8 cellular contexts compared by ENCODE assay signal in genomic region chr20:57748601-57749130, GRCh38. TPM values are rescaled to one million over a fixed set of nuclear protein-coding genes. Genes with fewer than 3 reads are reported as not detected.
DNase-seq lines count a peak whose midpoint lies in the region; ATAC-seq and TF ChIP-seq lines count a peak whose summit lies in the region.

No MANE protein-coding gene starts in this region.

- H3K36me3 Mint-ChIP-seq in activated naive CD8-positive, alpha-beta T cell, result peaks cover 4% of the 10 kb centered on the region

- H3K36me3 ChIP-seq in heart left ventricle, result no peaks in the 10 kb centered on the region
- H3K36me3 ChIP-seq in rectal smooth muscle tissue (ENCODE audit: control insufficient read depth, insufficient read depth, low read length), result no peaks in the 10 kb centered on the region
- no peaks in the 10 kb centered on the region for H3K36me3 ChIP-seq in uterus

- H3K27me3 ChIP-seq in heart left ventricle, result no peaks in the 10 kb centered on the region
- no peaks in the 10 kb centered on the region for H3K27me3 ChIP-seq in rectal smooth muscle tissue (ENCODE audit: control insufficient read depth, insufficient read depth, low read length)
- H3K27me3 ChIP-seq in uterus, result no peaks in the 10 kb centered on the region

- TF ChIP-seq RAD21 in Ishikawa (IDR thresholded peaks at IDR 0.05; ENCODE audit: low read depth), result no peak

- no peak for TF ChIP-seq EP300 in Ishikawa (IDR thresholded peaks at IDR 0.05; ENCODE audit: borderline replicate concordance)

- peak overlapping the region in 10 of 12 donors; percentile 6 to 49 (median 42) for H3K4me3 ChIP-seq in heart left ventricle
- peak overlapping the region; percentile 59 for H3K4me3 ChIP-seq in rectal smooth muscle tissue (ENCODE audit: low read length)
- H3K4me3 ChIP-seq in uterus, result peak overlapping the region; percentile 29 to 39

- DNase-seq in GM03348 (ENCODE audit: low spot score) (peak; percentile 93), SK-N-DZ (ENCODE audit: low spot score) (peak; percentile 35), heart left ventricle (peak; percentile 86 to 93 (median 88)), uterus (peak; percentile 72 to 73)

- 1 to 8% (median 3%) methylated on average over 12 to 29 of the region's 29 CpGs for WGBS in heart left ventricle, 4 donors

- H3K27me3 Mint-ChIP-seq in activated naive CD8-positive, alpha-beta T cell, result peaks cover 9% of the 10 kb centered on the region

- TF ChIP-seq CTCF in heart left ventricle (IDR thresholded peaks at IDR 0.05), result peak in 1 of 12 donors; percentile 30
- no peak for TF ChIP-seq CTCF in uterus (IDR thresholded peaks at IDR 0.05)

- no peak overlapping the region for H3K27ac Mint-ChIP-seq in activated naive CD8-positive, alpha-beta T cell

- H3K27ac ChIP-seq in heart left ventricle (peak overlapping the region; percentile 1 to 92 (median 84)), rectal smooth muscle tissue (ENCODE audit: low read depth, low read length) (peak overlapping the region; percentile 56), uterus (peak overlapping the region; percentile 78 to 80)

- H3K9me3 Mint-ChIP-seq in activated naive CD8-positive, alpha-beta T cell (ENCODE audit: low read depth), result no peaks in the 10 kb centered on the region

- H3K9me3 ChIP-seq in heart left ventricle, result peaks cover 0 to 6% (median 0%) of the 10 kb centered on the region in 12 donors
- no peaks in the 10 kb centered on the region for H3K9me3 ChIP-seq in uterus

- H3K9ac ChIP-seq in rectal smooth muscle tissue (ENCODE audit: low read length), result no peak overlapping the region

- intact Hi-C loops in heart left ventricle (cut with DNase I), result loop anchor here in 5 of 10 donors (2.0 to 5.0 kb wide), 4 partner anchors 36 to 91 kb away; partner anchors contain the start of gene PMEPA1 (in 3 of the 5)
- intact Hi-C loops in uterus (cut with DNase I; ENCODE audit: low total_unique reads), result no loop called here

- H3K4me1 Mint-ChIP-seq in activated naive CD8-positive, alpha-beta T cell (ENCODE audit: low read depth), result peaks cover 13% of the 10 kb centered on the region

- H3K4me1 ChIP-seq in heart left ventricle, result peaks cover 9 to 34% (median 29%) of the 10 kb centered on the region in 12 donors
- H3K4me1 ChIP-seq in rectal smooth muscle tissue (ENCODE audit: control insufficient read depth, insufficient read depth, low read length), result peaks cover 5% of the 10 kb centered on the region
- peaks cover 0 to 19% of the 10 kb centered on the region in 2 donors for H3K4me1 ChIP-seq in uterus

- H3K4me3 Mint-ChIP-seq in activated naive CD8-positive, alpha-beta T cell, result peak overlapping the region; percentile 76

- peak; percentile 82 to 92 (median 88) for ATAC-seq in heart left ventricle
- ATAC-seq in GM18498 (IDR thresholded peaks at IDR 0.05; ENCODE audit: unreplicated experiment), result no peak

- TF ChIP-seq POLR2A in heart left ventricle (IDR thresholded peaks at IDR 0.05) (no peak), uterus (IDR thresholded peaks at IDR 0.05) (peak in 1 of 2 donors; percentile 18)

TF ChIP-seq in Ishikawa, 13 proteins besides CTCF, POLR2A, EP300 and RAD21:
- TF ChIP-seq MAX (IDR thresholded peaks at IDR 0.05) (peak; percentile 83), ZBTB7A (IDR thresholded peaks at IDR 0.05; ENCODE audit: low read depth) (no peak), EGR1 (IDR thresholded peaks at IDR 0.05) (no peak), CEBPB (IDR thresholded peaks at IDR 0.05) (no peak), CREB1 (IDR thresholded peaks at IDR 0.05; ENCODE audit: low read depth) (no peak), NFIC (IDR thresholded peaks at IDR 0.05) (peak; percentile 81), REST (IDR thresholded peaks at IDR 0.05; ENCODE audit: low read depth) (no peak), FOXM1 (IDR thresholded peaks at IDR 0.05; ENCODE audit: borderline replicate concordance, low read depth) (no peak), USF1 (IDR thresholded peaks at IDR 0.05) (no peak), YY1 (IDR thresholded peaks at IDR 0.05; ENCODE audit: low read depth) (no peak), TEAD4 (IDR thresholded peaks at IDR 0.05) (no peak), TCF12 (IDR thresholded peaks at IDR 0.05; ENCODE audit: low read depth) (peak; percentile 18; the same call in 1 of the 2 replicates)
TF ChIP-seq in Ishikawa: peak in this region for 3.

RNA-seq across cellular contexts. Expression of gene PMEPA1, which starts 38.9 kb away (rescaled TPM):
- 3.4 and 3.7 TPM in 2 replicates for polyA plus RNA-seq in SK-N-DZ (2014; cell fraction: cytosol; rRNA removed)
- 3.1 and 6.3 TPM in 2 replicates for polyA plus RNA-seq in SK-N-DZ (2014; cell fraction: nucleus; rRNA removed)
- total RNA-seq in heart left ventricle, result 10 to 100 TPM; 25.1 to 91.4 (median 30.0) TPM
- 100 to 1,000 TPM in 1 of 2 donors, 10 to 100 TPM in 1; 12.6 to 115 TPM for polyA plus RNA-seq in heart left ventricle
- total RNA-seq in uterus, result 10 to 100 TPM in 3 of 4 donors, 1 to 10 TPM in 1; 5.6 to 51.9 (median 33.5) TPM

Comparison
In these comparisons a context has a peak if more than half of its experiments do, and no peak if none do; other contexts are left out.
1. DNase-seq: peak in every context shown above with its lines; median percentile 93 in GM03348; 88 in heart left ventricle; 72 in uterus; 35 in SK-N-DZ.